Comparison of ENCODE assay signal across 8 cellular contexts in the genomic region with DNA sequence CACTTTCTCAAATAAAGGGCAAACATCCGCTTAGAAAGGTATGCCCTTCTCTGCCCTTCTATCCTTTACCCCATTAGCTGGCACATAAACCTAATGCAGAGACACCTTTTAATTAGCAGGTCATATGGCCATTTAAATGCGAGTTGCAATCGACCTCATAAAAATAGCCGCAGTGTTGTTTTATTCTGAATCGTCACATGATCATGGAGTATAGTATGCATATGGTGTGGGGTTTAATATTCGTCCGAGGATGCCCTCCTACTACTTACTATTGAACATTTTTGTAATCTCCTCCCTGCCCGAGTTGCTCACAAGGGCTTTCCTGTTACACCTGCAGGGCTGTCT.
DNase-seq lines count a peak whose midpoint lies in the region; ATAC-seq, FAIRE-seq and TF ChIP-seq lines count a peak whose summit lies in the region.

No MANE protein-coding gene starts in this region.

- no peak for ATAC-seq in SK-N-SH treated with all-trans-retinoic acid at 6 μM for 48 hours
- no peak for ATAC-seq in HepG2
- no peak for ATAC-seq in HG03045 (IDR thresholded peaks at IDR 0.05; ENCODE audit: unreplicated experiment)
- ATAC-seq in GM21737 (IDR thresholded peaks at IDR 0.05; ENCODE audit: unreplicated experiment) = no peak

- DNase-seq in SK-N-SH (no peak), astrocyte (ENCODE audit: low read depth) (no peak), HepG2 (ENCODE audit: low spot score) (no peak), suprapubic skin (ENCODE audit: low spot score in 2 of 2) (no peak), nucleus accumbens (lab: John Stamatoyannopoulos, UW) (no peak)

- FAIRE-seq in astrocyte (lab: Jason Lieb, UNC) = no peak
- FAIRE-seq in HepG2 (lab: Jason Lieb, UNC) = no peak

- H3K9me3 ChIP-seq in SK-N-SH (no peaks in the 10 kb centered on the region), astrocyte (ENCODE audit: insufficient read depth, low read depth, low read length) (no peaks in the 10 kb centered on the region), HepG2 (ENCODE audit: low read length) (no peaks in the 10 kb centered on the region), suprapubic skin (no peaks in the 10 kb centered on the region)

- no peak overlapping the region for H3K9ac ChIP-seq in SK-N-SH
- peak overlapping the region; percentile 77 for H3K9ac ChIP-seq in astrocyte (ENCODE audit: low read length)
- H3K9ac ChIP-seq in HepG2 (ENCODE audit: insufficient read depth, low read depth, low read length) = peak overlapping the region; percentile 72

- H3K36me3 ChIP-seq in SK-N-SH (replicated peaks in 1 of 2; ENCODE audit: control insufficient read depth in 1 of 2, insufficient read depth in 2 of 2, low read length in 1 of 2) (peaks cover 5 to 28% of the 10 kb centered on the region in 2 experiments), astrocyte (ENCODE audit: insufficient read depth, low read length) (peaks cover 3% of the 10 kb centered on the region), HepG2 (replicated peaks in 1 of 2; ENCODE audit: control insufficient read depth in 1 of 2, insufficient read depth in 2 of 2, low read length in 2 of 2) (peaks cover 3 to 15% of the 10 kb centered on the region in 2 experiments), suprapubic skin (peaks cover 32% of the 10 kb centered on the region)

- TF ChIP-seq POLR2A in HepG2 (IDR thresholded peaks at IDR 0.05; ENCODE audit: insufficient read depth in 1 of 2, low read depth in 2 of 2, low read length in 2 of 2) (no peak), suprapubic skin (IDR thresholded peaks at IDR 0.05) (no peak)

- CTCF ChIA-PET in SK-N-SH (lab: Yijun Ruan, JAX) (interaction anchor here (0.7 to 3.8 kb wide), 20 partner anchors 15 to 756 kb away, joined by 3 to 43 read pairs (median 7); partner anchors contain the start of gene PIK3R1), HepG2 (lab: Yijun Ruan, JAX; ENCODE audit: low intra/inter-chr PET ratio, low total read pairs) (no interaction called here)

- H3K27ac ChIP-seq in SK-N-SH (ENCODE audit: low read depth in 2 of 2, low read length in 1 of 2) (peak overlapping the region in 1 of 2 experiments; percentile 97; a peak in 3 of 4 replicates), astrocyte (ENCODE audit: low read depth, low read length) (peak overlapping the region; percentile 53), HepG2 (ENCODE audit: extremely low read length, insufficient read depth, low read length) (peak overlapping the region; percentile 71), suprapubic skin (peak overlapping the region; percentile 85)

- POLR2A ChIA-PET in SK-N-SH (lab: Yijun Ruan, JAX) (interaction anchor here (1.1 kb wide), 1 partner anchor 707 kb away, joined by 3 read pairs; no protein-coding TSS in a partner anchor), HepG2 (lab: Yijun Ruan, JAX) (no interaction called here)

- peaks cover 15% of the 10 kb centered on the region for H3F3A ChIP-seq in SK-N-SH (replicated peaks; ENCODE audit: insufficient read depth)

- H3K27me3 ChIP-seq in SK-N-SH (ENCODE audit: insufficient read depth) (no peaks in the 10 kb centered on the region), astrocyte (ENCODE audit: insufficient read depth, low read length) (no peaks in the 10 kb centered on the region), HepG2 (ENCODE audit: control insufficient read depth in 1 of 2, insufficient read depth in 2 of 2, low read length in 2 of 2) (no peaks in the 10 kb centered on the region; a peak in 1 of 5 replicates), suprapubic skin (no peaks in the 10 kb centered on the region)

- H3K9me3 Mint-ChIP-seq in astrocyte (ENCODE audit: unreplicated experiment) = no peaks in the 10 kb centered on the region

- H3K27me3 Mint-ChIP-seq in astrocyte (ENCODE audit: low read depth, unreplicated experiment) = no peaks in the 10 kb centered on the region

- H4K20me1 ChIP-seq in SK-N-SH (ENCODE audit: insufficient read depth) = no peaks in the 10 kb centered on the region; the same call in 1 of the 2 replicates
- no peaks in the 10 kb centered on the region for H4K20me1 ChIP-seq in astrocyte (ENCODE audit: insufficient read depth, low read length)
- H4K20me1 ChIP-seq in HepG2 (ENCODE audit: insufficient read depth, low read length) = no peaks in the 10 kb centered on the region; the same call in 1 of the 2 replicates

- H2AFZ ChIP-seq in SK-N-SH (ENCODE audit: low read depth) (no peak overlapping the region), astrocyte (ENCODE audit: low read depth, low read length) (peak overlapping the region; percentile 54), HepG2 (ENCODE audit: low read length) (no peak overlapping the region)

- peak overlapping the region; percentile 92 for H3K4me3 Mint-ChIP-seq in astrocyte (ENCODE audit: unreplicated experiment)

- H3K4me1 ChIP-seq in SK-N-SH (ENCODE audit: control insufficient read depth in 1 of 2, insufficient read depth in 2 of 2, low read depth in 1 of 2, low read length in 1 of 2) (peaks cover 7 to 17% of the 10 kb centered on the region in 2 experiments; a peak in 3 of 4 replicates), astrocyte (ENCODE audit: insufficient read depth, low read length) (peaks cover 14% of the 10 kb centered on the region), HepG2 (ENCODE audit: insufficient read depth, low read length) (peaks cover 68% of the 10 kb centered on the region), suprapubic skin (peaks cover 62% of the 10 kb centered on the region)

- intact Hi-C loops in HepG2 (cut with micrococcal nuclease; ENCODE audit: unreplicated experiment) = no loop called here

- peaks cover 2% of the 10 kb centered on the region for H3K36me3 Mint-ChIP-seq in astrocyte (ENCODE audit: low read depth, unreplicated experiment)

- H3K4me2 ChIP-seq in SK-N-SH = peak overlapping the region; percentile 81; the same call in 1 of the 2 replicates
- H3K4me2 ChIP-seq in astrocyte (ENCODE audit: low read length) = peak overlapping the region; percentile 95
- H3K4me2 ChIP-seq in HepG2 (ENCODE audit: low read depth, low read length) = peak overlapping the region; percentile 82

- no peaks in the 10 kb centered on the region for H3K9me2 ChIP-seq in SK-N-SH

- in situ Hi-C loops in HepG2 (cut with HindIII; ENCODE audit: extremely low pct_ligation_motif_present, low pct_unique_long_range_greater_than_20kb) = loop anchor here (5.0 kb wide), 1 partner anchor 170 kb away; no protein-coding TSS in a partner anchor

- 90% methylated on average over 8 of the region's 8 CpGs for WGBS in SK-N-SH (ENCODE audit: low lambda C conversion rate)
- 50% methylated on average over 8 of the region's 8 CpGs for WGBS in HepG2 (ENCODE audit: low lambda C conversion rate)
- 45% methylated on average over 8 of the region's 8 CpGs for WGBS in suprapubic skin

- H3K27ac Mint-ChIP-seq in astrocyte (ENCODE audit: unreplicated experiment) = peak overlapping the region; percentile 83

- no peak for TF ChIP-seq CTCF in SK-N-SH (IDR thresholded peaks at IDR 0.05)
- TF ChIP-seq CTCF in astrocyte (IDR thresholded peaks at IDR 0.05; ENCODE audit: insufficient read depth, low read depth, low read length) = no peak
- no peak for TF ChIP-seq CTCF in HepG2 (CRISPR knock-in tag; IDR thresholded peaks at IDR 0.05)
- TF ChIP-seq CTCF in suprapubic skin (IDR thresholded peaks at IDR 0.05) = no peak

- TF ChIP-seq RAD21 in SK-N-SH (IDR thresholded peaks at IDR 0.05; ENCODE audit: low read length) (no peak), HepG2 (CRISPR knock-in tag; IDR thresholded peaks at IDR 0.05) (no peak)

- BruUV-seq in HepG2 (replicated peaks; lab: Mats Ljungman, UMichigan) = no TSS peak

- TF ChIP-seq EP300 in SK-N-SH (IDR thresholded peaks at IDR 0.05; ENCODE audit: borderline replicate concordance in 1 of 2, low read depth in 1 of 2, low read length in 1 of 2) (no peak), HepG2 (IDR thresholded peaks at IDR 0.05; ENCODE audit: low read depth in 2 of 2, low read length in 2 of 2) (no peak), HepG2 (CRISPR knock-in tag; IDR thresholded peaks at IDR 0.05; ENCODE audit: borderline replicate concordance) (no peak), suprapubic skin (IDR thresholded peaks at IDR 0.05) (no peak)

- H3K4me1 Mint-ChIP-seq in astrocyte (ENCODE audit: low read depth, unreplicated experiment) = peaks cover 31% of the 10 kb centered on the region

- H3K79me2 ChIP-seq in SK-N-SH (ENCODE audit: insufficient read depth) = no peaks in the 10 kb centered on the region
- no peaks in the 10 kb centered on the region for H3K79me2 ChIP-seq in astrocyte (ENCODE audit: insufficient read depth, low read length)
- peaks cover 31% of the 10 kb centered on the region for H3K79me2 ChIP-seq in HepG2 (ENCODE audit: insufficient read depth, low read length)

- no peak overlapping the region; a peak in 1 of 4 replicates for H3K4me3 ChIP-seq in SK-N-SH (ENCODE audit: low read depth in 2 of 2, low read length in 1 of 2)
- H3K4me3 ChIP-seq in astrocyte (ENCODE audit: insufficient read depth, low read depth, low read length) = peak overlapping the region; percentile 63
- H3K4me3 ChIP-seq in HepG2 (replicated peaks in 1 of 3; ENCODE audit: insufficient read depth in 1 of 3, low read depth in 2 of 3, low read length in 3 of 3) = peak overlapping the region; percentile 62 to 76 (median 65)
- peak overlapping the region; percentile 51 for H3K4me3 ChIP-seq in suprapubic skin

TF ChIP-seq in SK-N-SH, 30 proteins besides CTCF, POLR2A, EP300 and RAD21 (continues in another document):
- TF ChIP-seq MAX (IDR thresholded peaks at IDR 0.05; ENCODE audit: low read depth) (no peak), POLR2AphosphoS5 (IDR thresholded peaks at IDR 0.05; ENCODE audit: low read depth, low read length) (no peak), MEF2A (IDR thresholded peaks at IDR 0.05; ENCODE audit: borderline replicate concordance, low read depth) (no peak)

TF ChIP-seq in SK-N-SH treated with all-trans-retinoic acid at 6 μM for 48 hours, 23 proteins besides CTCF, POLR2A, EP300 and RAD21 (continues in another document):
- TF ChIP-seq OSR1 (CRISPR knock-in tag; IDR thresholded peaks at IDR 0.05) = no peak
- no peak for TF ChIP-seq ZNF565 (CRISPR knock-in tag; conservative IDR thresholded peaks at IDR 0.05; ENCODE audit: low read depth)
- no peak for TF ChIP-seq GLIS3 (CRISPR knock-in tag; IDR thresholded peaks at IDR 0.05)
- no peak for TF ChIP-seq ZNF70 (CRISPR knock-in tag; IDR thresholded peaks at IDR 0.05)
- TF ChIP-seq ZFP30 (CRISPR knock-in tag; IDR thresholded peaks at IDR 0.05) = no peak
- TF ChIP-seq CSDC2 (CRISPR knock-in tag; IDR thresholded peaks at IDR 0.05) = no peak
- TF ChIP-seq RARB (CRISPR knock-in tag; IDR thresholded peaks at IDR 0.05) = no peak
- no peak for TF ChIP-seq PPARA (CRISPR knock-in tag; IDR thresholded peaks at IDR 0.05; ENCODE audit: borderline replicate concordance)

TF ChIP-seq in HepG2, 621 proteins besides CTCF, POLR2A, EP300 and RAD21:
- no peak for TF ChIP-seq KLF16 (CRISPR knock-in tag; IDR thresholded peaks at IDR 0.05)
- TF ChIP-seq ARHGAP35 (CRISPR knock-in tag; IDR thresholded peaks at IDR 0.05; ENCODE audit: borderline replicate concordance) = 0 out of 2 replicates have a peak, but pooled peaks have one; percentile 0
- no peak for TF ChIP-seq ZNF557 (CRISPR knock-in tag; IDR thresholded peaks at IDR 0.05)

Comparison
In these comparisons a context has a peak if more than half of its experiments do, and no peak if none do; other contexts are left out.
1. H3K4me3 ChIP-seq: peak in astrocyte (single experiment), HepG2 (3 of 3) and suprapubic skin (single experiment); none in SK-N-SH (0 of 2).
2. Peak in every context shown above with its lines, with median percentiles within 50 percentile points of each other: H3K4me2 ChIP-seq.